In genomic region chr9:99437145-99437544, GRCh38 we compare ENCODE assay signal across 23 cellular contexts.
"Had no signal": no experiment of that assay in that cellular context is flagged by ENCODE, and none has a peak within 500 bp of the region (broad histone marks: within the 10 kb centered on the region; RNA-seq: fewer than 3 reads in every experiment).

No MANE protein-coding gene starts in this region.

- H3K4me1 ChIP-seq: colonic mucosa, gastrocnemius medialis, testis, transverse colon had no signal

- H3K4me3 ChIP-seq: adrenal gland, cardiac muscle cell, colonic mucosa, gastrocnemius medialis, neural progenitor cell, spleen, testis, transverse colon had no signal

- DNase-seq: activated CD4-positive, alpha-beta T cell treated with anti-CD3 and anti-CD28 coated beads for 36 hours; activated CD4-positive, alpha-beta T cell treated with anti-CD3 and anti-CD28 coated beads, Interleukin-2, amount 50 U/mL, for 4 hours; activated CD4-positive, CD25-positive, alpha-beta regulatory T cell; activated naive CD4-positive, alpha-beta T cell treated with Interleukin-2 at 50 U/mL for 16 hours; activated naive CD8-positive, alpha-beta T cell treated with anti-CD3 and anti-CD28 coated beads for 36 hours; activated T-cell treated with anti-CD3 and anti-CD28 coated beads, Interleukin-2, amount 50 U/mL, for 48 hours; adrenal gland; aorta; cerebellar nuclear complex; colonic mucosa; effector CD8-positive, alpha-beta T cell; gastrocnemius medialis; hippocampal formation; midbrain; naive thymus-derived CD8-positive, alpha-beta T cell; occipital lobe; right cardiac atrium; spleen; stimulated activated naive CD8-positive, alpha-beta T cell treated with anti-CD3 and anti-CD28 coated beads, Interleukin-15, Interleukin-2, amounts not matched to agents 100 U/mL and 50 U/mL, for 24 hours; testis; transverse colon had no signal

- ATAC-seq: activated CD4-positive, alpha-beta T cell treated with anti-CD3 and anti-CD28 coated beads for 36 hours; gastrocnemius medialis; naive thymus-derived CD8-positive, alpha-beta T cell; right cardiac atrium; stimulated activated naive CD8-positive, alpha-beta T cell treated with anti-CD3 and anti-CD28 coated beads, Interleukin-15, Interleukin-2, amounts not matched to agents 100 U/mL and 50 U/mL, for 24 hours had no signal

- H3K9me3 ChIP-seq: adrenal gland, colonic mucosa, gastrocnemius medialis, spleen, testis, transverse colon had no signal

- H3K36me3 ChIP-seq: adrenal gland, cardiac muscle cell, colonic mucosa, gastrocnemius medialis, neural progenitor cell, spleen, transverse colon had no signal

- H3K27ac ChIP-seq: adrenal gland, cardiac muscle cell, colonic mucosa, gastrocnemius medialis, neural progenitor cell, spleen, testis, transverse colon had no signal

- H3K27me3 ChIP-seq: adrenal gland, cardiac muscle cell, colonic mucosa, gastrocnemius medialis, neural progenitor cell, spleen, testis, transverse colon had no signal
